ENCODE assay signal across 9 cellular contexts in the genomic region with DNA sequence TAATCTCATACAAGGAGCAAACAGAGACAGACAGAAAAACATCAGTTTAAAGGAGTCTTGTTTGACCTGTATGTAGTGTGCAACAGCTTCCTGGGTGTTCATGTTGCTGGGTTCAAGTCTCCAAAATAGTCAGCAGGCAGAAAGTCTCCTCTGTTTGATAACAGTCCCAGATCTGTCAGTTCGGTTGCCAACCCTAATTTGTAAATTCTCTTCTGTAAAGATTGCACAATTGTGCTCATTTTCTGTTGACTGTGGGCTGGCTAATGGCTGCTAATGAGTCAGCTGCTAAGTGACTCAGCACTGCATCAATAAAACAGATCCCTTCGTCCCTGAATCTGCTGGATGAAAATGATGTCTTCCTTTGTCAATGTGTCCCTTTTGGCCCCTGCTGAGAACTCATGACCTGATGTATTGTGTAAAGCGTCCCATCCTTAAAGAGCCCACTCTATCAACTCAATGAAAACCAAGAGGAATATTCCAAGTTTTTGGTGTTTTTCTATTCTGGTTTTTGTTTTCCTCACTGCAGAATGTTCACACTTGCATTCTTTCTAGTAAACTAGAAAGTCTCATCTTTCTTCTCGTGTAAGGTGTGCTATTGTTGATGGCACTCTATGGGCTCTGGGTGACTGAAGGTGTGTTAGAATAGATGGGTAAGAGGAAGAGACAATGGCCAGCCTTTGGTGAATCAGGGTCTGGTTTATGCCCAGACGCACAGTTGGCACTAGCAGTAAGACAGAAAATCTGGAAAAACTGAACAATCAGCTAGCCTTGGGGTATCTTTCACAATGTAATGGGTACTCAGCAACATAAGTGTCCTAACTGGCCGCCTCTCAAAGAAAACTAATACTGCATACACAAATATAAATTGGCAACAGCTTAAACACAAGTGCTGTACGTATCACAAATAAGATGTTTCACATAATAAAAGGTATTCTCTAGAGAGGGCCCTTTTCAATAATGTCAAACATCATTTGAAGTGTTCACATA.
DNase-seq lines count a peak whose midpoint lies in the region; ATAC-seq and TF ChIP-seq lines count a peak whose summit lies in the region.
"Had no signal": no experiment of that assay in that cellular context is flagged by ENCODE, and none has a peak within 500 bp of the region (broad histone marks: within the 10 kb centered on the region; RNA-seq: fewer than 3 reads in every experiment).

No MANE protein-coding gene starts in this region.

- no peak for TF ChIP-seq CTCF in mesothelial cell of epicardium (IDR thresholded peaks at IDR 0.05; ENCODE audit: unreplicated experiment)

- intact Hi-C loops in activated CD4-positive, alpha-beta T cell treated with anti-CD3 and anti-CD28 coated beads, Interleukin-2, amount 10 ng/mL, durations not matched to agents 24 days and 14 days (cut with micrococcal nuclease) = no loop called here

- H3K9me3 Mint-ChIP-seq in mesothelial cell of epicardium = no peaks in the 10 kb centered on the region
- peaks cover 3% of the 10 kb centered on the region for H3K9me3 Mint-ChIP-seq in activated CD4-positive, alpha-beta T cell treated with anti-CD3 and anti-CD28 coated beads, Interleukin-2, amount 10 ng/mL, durations not matched to agents 24 days and 14 days

- peaks cover 10% of the 10 kb centered on the region for H3K4me1 Mint-ChIP-seq in mesothelial cell of epicardium
- H3K4me1 Mint-ChIP-seq in activated CD4-positive, alpha-beta T cell treated with anti-CD3 and anti-CD28 coated beads, Interleukin-2, amount 10 ng/mL, durations not matched to agents 24 days and 14 days = peaks cover 1% of the 10 kb centered on the region

- no peaks in the 10 kb centered on the region for H3K36me3 Mint-ChIP-seq in mesothelial cell of epicardium
- no peaks in the 10 kb centered on the region for H3K36me3 Mint-ChIP-seq in activated CD4-positive, alpha-beta T cell treated with anti-CD3 and anti-CD28 coated beads, Interleukin-2, amount 10 ng/mL, durations not matched to agents 24 days and 14 days (ENCODE audit: low read depth)

- H3K27ac Mint-ChIP-seq in mesothelial cell of epicardium = no peak overlapping the region
- no peak overlapping the region for H3K27ac Mint-ChIP-seq in activated CD4-positive, alpha-beta T cell treated with anti-CD3 and anti-CD28 coated beads, Interleukin-2, amount 10 ng/mL, durations not matched to agents 24 days and 14 days

- DNase-seq in DMS53 treated with DMSO at 0.1 percent for 48 hours (lab: John Stamatoyannopoulos, UW; ENCODE audit: unreplicated experiment) (peak; percentile 72), NCI-H2196 (lab: John Stamatoyannopoulos, UW; ENCODE audit: unreplicated experiment) (peak; percentile 58), caudate nucleus (lab: John Stamatoyannopoulos, UW) (peak in 44 of 61 donors; percentile 6 to 83 (median 34)), medulla oblongata (ENCODE audit: extremely low spot score) (peak; percentile 72), mesothelial cell of epicardium (ENCODE audit: low spot score in 2 of 2, unreplicated experiment in 2 of 2) (no peak)
- no peak for DNase-seq in activated CD4-positive, alpha-beta T cell treated with anti-CD3 and anti-CD28 coated beads, Interleukin-2, amount 10 ng/mL, durations not matched to agents 24 days and 14 days

- no peaks in the 10 kb centered on the region for H3K27me3 Mint-ChIP-seq in mesothelial cell of epicardium (ENCODE audit: low read depth)
- peaks cover 6% of the 10 kb centered on the region for H3K27me3 Mint-ChIP-seq in activated CD4-positive, alpha-beta T cell treated with anti-CD3 and anti-CD28 coated beads, Interleukin-2, amount 10 ng/mL, durations not matched to agents 24 days and 14 days

- ATAC-seq in HG03097 (IDR thresholded peaks at IDR 0.05; ENCODE audit: low FRiP score, unreplicated experiment) (no peak), HG03135 (IDR thresholded peaks at IDR 0.05; ENCODE audit: unreplicated experiment) (no peak)

- peak overlapping the region; percentile 69 for H3K27ac ChIP-seq in caudate nucleus (ENCODE audit: low read depth, low read length)
- H3K27ac ChIP-seq: tibial artery had no signal

- no peak overlapping the region for H3K4me3 Mint-ChIP-seq in mesothelial cell of epicardium
- no peak overlapping the region for H3K4me3 Mint-ChIP-seq in activated CD4-positive, alpha-beta T cell treated with anti-CD3 and anti-CD28 coated beads, Interleukin-2, amount 10 ng/mL, durations not matched to agents 24 days and 14 days

Comparison
In these comparisons a context has a peak if more than half of its experiments do, and no peak if none do; other contexts are left out.
1. DNase-seq: peak in DMS53 treated with DMSO at 0.1 percent for 48 hours (single experiment), NCI-H2196 (single experiment), caudate nucleus (44 of 61) and medulla oblongata (single experiment); none in mesothelial cell of epicardium (0 of 2) and activated CD4-positive, alpha-beta T cell treated with anti-CD3 and anti-CD28 coated beads, Interleukin-2, amount 10 ng/mL, durations not matched to agents 24 days and 14 days (single experiment).